In the genomic region with DNA sequence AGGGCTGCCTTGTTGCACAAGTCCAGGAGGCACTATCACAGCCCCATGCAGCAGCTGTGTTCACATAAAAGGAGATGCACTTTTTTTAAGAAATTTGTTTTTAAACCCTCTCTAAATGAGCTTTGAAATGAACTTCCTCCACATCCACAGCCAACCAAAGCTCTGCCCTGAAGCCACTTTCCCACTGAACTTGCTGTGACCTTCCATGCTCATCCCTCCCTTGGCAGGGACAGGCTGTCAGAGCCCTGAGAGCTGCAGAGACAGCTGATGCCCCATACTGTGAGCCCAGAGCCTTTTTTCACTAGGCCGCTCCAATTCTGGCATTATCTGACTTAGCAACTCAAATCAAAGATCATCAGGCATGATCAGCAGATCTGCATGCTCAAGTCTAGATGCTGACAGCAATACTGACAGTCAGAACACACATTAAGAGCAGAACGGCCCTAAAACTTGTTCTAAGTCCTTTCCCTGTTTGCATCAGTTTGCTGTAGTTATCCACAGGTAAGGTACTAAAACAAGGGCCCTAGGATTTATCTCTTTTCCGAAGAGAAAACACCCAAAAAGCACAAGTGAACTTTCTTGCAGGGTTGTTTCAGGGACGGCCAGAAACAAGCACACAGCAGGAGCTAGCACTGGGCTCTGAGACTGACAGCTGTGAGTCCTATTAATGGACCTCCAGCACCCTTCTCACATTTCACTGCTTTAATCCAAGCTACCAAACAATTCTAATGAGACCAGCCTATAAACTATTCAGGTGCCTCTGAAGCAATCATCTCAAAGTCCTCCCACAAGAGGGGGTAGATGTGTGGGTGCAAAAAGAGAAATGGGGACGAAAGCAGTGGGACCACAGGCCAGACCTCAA, we compare ENCODE assay signal across 1 cellular context.
TF ChIP-seq lines count a peak whose summit lies in the region.

No MANE protein-coding gene starts in this region.

TF ChIP-seq in SK-N-SH, 30 proteins besides CTCF, POLR2A, EP300 and RAD21 (continued from another document):
- TF ChIP-seq, protein P1, sequence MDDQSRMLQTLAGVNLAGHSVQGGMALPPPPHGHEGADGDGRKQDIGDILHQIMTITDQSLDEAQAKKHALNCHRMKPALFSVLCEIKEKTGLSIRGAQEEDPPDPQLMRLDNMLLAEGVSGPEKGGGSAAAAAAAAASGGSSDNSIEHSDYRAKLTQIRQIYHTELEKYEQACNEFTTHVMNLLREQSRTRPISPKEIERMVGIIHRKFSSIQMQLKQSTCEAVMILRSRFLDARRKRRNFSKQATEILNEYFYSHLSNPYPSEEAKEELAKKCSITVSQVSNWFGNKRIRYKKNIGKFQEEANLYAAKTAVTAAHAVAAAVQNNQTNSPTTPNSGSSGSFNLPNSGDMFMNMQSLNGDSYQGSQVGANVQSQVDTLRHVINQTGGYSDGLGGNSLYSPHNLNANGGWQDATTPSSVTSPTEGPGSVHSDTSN (IDR thresholded peaks at IDR 0.05) = no peak
- no peak for TF ChIP-seq TEAD4 (IDR thresholded peaks at IDR 0.05; ENCODE audit: borderline replicate concordance, insufficient read depth)
